8 cellular contexts compared by ENCODE assay signal in genomic region chr5:71778678-71779276, GRCh38. TPM values are rescaled to one million over a fixed set of nuclear protein-coding genes. Genes with fewer than 3 reads are reported as not detected.
DNase-seq lines count a peak whose midpoint lies in the region; ATAC-seq, FAIRE-seq and TF ChIP-seq lines count a peak whose summit lies in the region.

No MANE protein-coding gene starts in this region.

- H3K36me3 Mint-ChIP-seq in natural killer cell treated with Interleukin-12 subunit alpha and Interleukin-12 subunit beta and Interleukin-15 and Interleukin-18, amount 100 ng/mL, for 72 hours, result no peaks in the 10 kb centered on the region

- H3K9me3 Mint-ChIP-seq in natural killer cell treated with Interleukin-12 subunit alpha and Interleukin-12 subunit beta and Interleukin-15 and Interleukin-18, amount 100 ng/mL, for 72 hours, result no peaks in the 10 kb centered on the region

- H2AFZ ChIP-seq in SK-N-SH (ENCODE audit: low read depth), result no peak overlapping the region

- no peaks in the 10 kb centered on the region for H3K79me2 ChIP-seq in SK-N-SH (ENCODE audit: insufficient read depth)

- no peaks in the 10 kb centered on the region for H3K27me3 ChIP-seq in SK-N-SH (ENCODE audit: insufficient read depth)

- no peak overlapping the region for H3K4me2 ChIP-seq in SK-N-SH

- H3K4me1 ChIP-seq in SK-N-SH (ENCODE audit: control insufficient read depth in 1 of 2, insufficient read depth in 2 of 2, low read depth in 1 of 2, low read length in 1 of 2), result peaks cover 4 to 15% of the 10 kb centered on the region in 2 experiments; a peak in 2 of 4 replicates

- POLR2A ChIA-PET in SK-N-SH (lab: Yijun Ruan, JAX), result no interaction called here

- H3K4me1 Mint-ChIP-seq in natural killer cell treated with Interleukin-12 subunit alpha and Interleukin-12 subunit beta and Interleukin-15 and Interleukin-18, amount 100 ng/mL, for 72 hours (ENCODE audit: low read depth in 2 of 2), result peaks cover 10 to 16% of the 10 kb centered on the region in 2 donors

- H3K4me3 ChIP-seq in SK-N-SH (ENCODE audit: low read depth in 2 of 2, low read length in 1 of 2), result no peak overlapping the region

- no peaks in the 10 kb centered on the region for H3F3A ChIP-seq in SK-N-SH (replicated peaks; ENCODE audit: insufficient read depth)

- H3K36me3 ChIP-seq in SK-N-SH (replicated peaks in 1 of 2; ENCODE audit: control insufficient read depth in 1 of 2, insufficient read depth in 2 of 2, low read length in 1 of 2), result no peaks in the 10 kb centered on the region

- H3K9me3 ChIP-seq in SK-N-SH, result no peaks in the 10 kb centered on the region

- no peak for TF ChIP-seq EP300 in SK-N-SH (IDR thresholded peaks at IDR 0.05; ENCODE audit: borderline replicate concordance in 1 of 2, low read depth in 1 of 2, low read length in 1 of 2)

- no peaks in the 10 kb centered on the region for H4K20me1 ChIP-seq in SK-N-SH (ENCODE audit: insufficient read depth)

- H3K4me3 Mint-ChIP-seq in natural killer cell treated with Interleukin-12 subunit alpha and Interleukin-12 subunit beta and Interleukin-15 and Interleukin-18, amount 100 ng/mL, for 72 hours, result no peak overlapping the region

- no peaks in the 10 kb centered on the region for H3K9me2 ChIP-seq in SK-N-SH

- no peak overlapping the region for H3K27ac Mint-ChIP-seq in natural killer cell treated with Interleukin-12 subunit alpha and Interleukin-12 subunit beta and Interleukin-15 and Interleukin-18, amount 100 ng/mL, for 72 hours

- WGBS in SK-N-SH (ENCODE audit: low lambda C conversion rate), result 63% methylated on average over 4 of the region's 4 CpGs

- peak; percentile 97 for TF ChIP-seq RAD21 in SK-N-SH (IDR thresholded peaks at IDR 0.05; ENCODE audit: low read length)

- peaks cover 17 to 23% of the 10 kb centered on the region in 2 donors for H3K27me3 Mint-ChIP-seq in natural killer cell treated with Interleukin-12 subunit alpha and Interleukin-12 subunit beta and Interleukin-15 and Interleukin-18, amount 100 ng/mL, for 72 hours

- CTCF ChIA-PET in SK-N-SH (lab: Yijun Ruan, JAX), result interaction anchor here (0.7 to 1.4 kb wide), 7 partner anchors 10 to 590 kb away, joined by 3 to 8 read pairs (median 3); no protein-coding TSS in a partner anchor

- DNase-seq in D721Med (ENCODE audit: insufficient read length, low spot score), result no peak
- DNase-seq in HT1080 (ENCODE audit: low read depth), result peak; percentile 30
- DNase-seq in SK-N-SH, result peak; percentile 52
- peak; percentile 4 to 47 for DNase-seq in hippocampal formation (lab: John Stamatoyannopoulos, UW)
- DNase-seq in mesenteric fat pad (ENCODE audit: low spot score), result no peak
- no peak for DNase-seq in natural killer cell treated with Interleukin-12 subunit alpha and Interleukin-12 subunit beta and Interleukin-15 and Interleukin-18, amount 100 ng/mL, for 72 hours (ENCODE audit: low spot score)

- ATAC-seq in HG02623 (IDR thresholded peaks at IDR 0.05; ENCODE audit: unreplicated experiment) (no peak), HG03439 (IDR thresholded peaks at IDR 0.05; ENCODE audit: unreplicated experiment) (no peak)
- ATAC-seq in natural killer cell treated with Interleukin-12 subunit alpha and Interleukin-12 subunit beta and Interleukin-15 and Interleukin-18, amount 100 ng/mL, for 72 hours, result no peak

- peak; percentile 89 for TF ChIP-seq CTCF in D721Med (IDR thresholded peaks at IDR 0.05; ENCODE audit: insufficient read depth, missing control alignments)
- TF ChIP-seq CTCF in SK-N-SH (IDR thresholded peaks at IDR 0.05), result peak; percentile 84

- no peak overlapping the region for H3K9ac ChIP-seq in SK-N-SH

- FAIRE-seq in D721Med (lab: Jason Lieb, UNC), result peak; percentile 98

- H3K27ac ChIP-seq in SK-N-SH (ENCODE audit: low read depth in 2 of 2, low read length in 1 of 2), result no peak overlapping the region

TF ChIP-seq in SK-N-SH, 30 proteins besides CTCF, POLR2A, EP300 and RAD21:
- no peak for TF ChIP-seq MXI1 (IDR thresholded peaks at IDR 0.05; ENCODE audit: low read depth, low read length)
- peak; percentile 79 for TF ChIP-seq SMC3 (IDR thresholded peaks at IDR 0.05; ENCODE audit: low read depth, low read length)

RNA-seq across cellular contexts. Expression of gene CARTPT, which starts 59.7 kb away (rescaled TPM):
- not detected in 2 replicates for total RNA-seq in HT1080 (2014; rRNA removed; shearing (Covaris generic))
- polyA plus RNA-seq in HT1080 (2015; cell fraction: cytosol; rRNA removed), result not detected in 2 replicates
- polyA plus RNA-seq in HT1080 (2015; cell fraction: nucleus; rRNA removed), result not detected in 2 replicates
- not detected in 2 replicates for polyA plus RNA-seq in SK-N-SH (2012; rRNA removed)
- not detected in 2 replicates for polyA plus RNA-seq in SK-N-SH (2012; cell fraction: cytosol; rRNA removed)
- not detected in 2 replicates for polyA plus RNA-seq in SK-N-SH (2012; cell fraction: nucleus; rRNA removed)
- total RNA-seq in mesenteric fat pad, result not detected
- total RNA-seq in natural killer cell treated with Interleukin-12 subunit alpha and Interleukin-12 subunit beta and Interleukin-15 and Interleukin-18, amount 100 ng/mL, for 72 hours, result not detected

Comparison
In these comparisons a context has a peak if more than half of its experiments do, and no peak if none do; other contexts are left out.
1. DNase-seq: peak in HT1080 (single experiment), SK-N-SH (single experiment) and hippocampal formation (2 of 2); none in D721Med (single experiment), mesenteric fat pad (single experiment) and natural killer cell treated with Interleukin-12 subunit alpha and Interleukin-12 subunit beta and Interleukin-15 and Interleukin-18, amount 100 ng/mL, for 72 hours (single experiment).